19 cellular contexts compared by ENCODE assay signal in the genomic region with DNA sequence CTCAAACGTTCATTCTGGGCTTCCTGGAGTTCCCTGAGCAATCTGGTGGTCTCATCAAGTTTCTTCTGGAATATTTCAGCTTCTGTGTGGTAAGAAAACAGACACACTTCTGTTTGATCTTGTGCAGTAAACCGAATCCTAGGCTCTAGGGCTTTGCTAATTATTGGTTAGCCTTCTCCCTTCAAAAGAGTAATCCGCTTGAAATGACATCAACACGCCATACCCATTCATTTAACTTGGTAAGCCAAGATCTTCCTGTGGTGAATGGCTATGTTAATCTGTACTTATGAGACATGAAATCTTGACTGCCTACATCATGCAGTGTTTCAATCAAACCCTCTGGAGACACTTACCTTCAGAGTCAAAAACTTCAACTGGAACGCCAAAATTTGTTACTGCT.
"Had no signal": no experiment of that assay in that cellular context is flagged by ENCODE, and none has a peak within 500 bp of the region (broad histone marks: within the 10 kb centered on the region; RNA-seq: fewer than 3 reads in every experiment).

No MANE protein-coding gene starts in this region.

- H3K27ac Mint-ChIP-seq: activated T-helper 2 cell treated with anti-CD3 and anti-CD28 coated beads, Interferon-gamma antibody, Interleukin-2, Interleukin-4, amounts not matched to agents 10 μg/mL and 5 μg/mL and 100 μg/mL, durations not matched to agents 14 hours and 24 hours and 36 hours; neural progenitor cell; progenitor cell of endocrine pancreas had no signal

- H3K9me3 Mint-ChIP-seq: activated naive CD4-positive, alpha-beta T cell treated with anti-CD3 and anti-CD28 coated beads, Interleukin-2, amount 10 ng/mL, durations not matched to agents 7 days and 5 days; activated T-helper 2 cell treated with anti-CD3 and anti-CD28 coated beads, Interferon-gamma antibody, Interleukin-2, Interleukin-4, amounts not matched to agents 10 μg/mL and 5 μg/mL and 100 μg/mL, durations not matched to agents 14 hours and 24 hours and 36 hours; neural progenitor cell had no signal

- H3K36me3 ChIP-seq: breast epithelium had no signal

- H3K27ac ChIP-seq: adrenal gland, breast epithelium, coronary artery, gastrocnemius medialis, left lung, neural progenitor cell, right atrium auricular region, tibial artery had no signal

- ATAC-seq: esophagus mucosa; gastrocnemius medialis; left lung; stimulated activated naive CD8-positive, alpha-beta T cell treated with anti-CD3 and anti-CD28 coated beads, Interleukin-15, Interleukin-2, amounts not matched to agents 100 U/mL and 50 U/mL, for 24 hours had no signal

- H3K4me1 ChIP-seq: adrenal gland, breast epithelium, gastrocnemius medialis, neural progenitor cell, right atrium auricular region, tibial artery had no signal

- H3K27me3 Mint-ChIP-seq: activated naive CD4-positive, alpha-beta T cell treated with anti-CD3 and anti-CD28 coated beads, Interleukin-2, amount 10 ng/mL, durations not matched to agents 7 days and 5 days; progenitor cell of endocrine pancreas had no signal

- DNase-seq: activated CD4-positive, alpha-beta T cell treated with anti-CD3 and anti-CD28 coated beads for 4 hours; activated CD8-positive, alpha-beta memory T cell treated with anti-CD3 and anti-CD28 coated beads for 24 hours; activated naive CD4-positive, alpha-beta T cell treated with anti-CD3 and anti-CD28 coated beads, Interleukin-2, amount 10 ng/mL, durations not matched to agents 7 days and 5 days; adrenal gland; gastrocnemius medialis; head of caudate nucleus; left lung; midbrain; stimulated activated CD4-positive, alpha-beta T cell treated with anti-CD3 and anti-CD28 coated beads, Interleukin-2, amount 100 ng/mL, for 24 hours; stimulated activated naive CD8-positive, alpha-beta T cell treated with anti-CD3 and anti-CD28 coated beads, Interleukin-15, Interleukin-2, amounts not matched to agents 100 U/mL and 50 U/mL, for 24 hours; substantia nigra; tibial artery had no signal

- H3K4me3 ChIP-seq: adrenal gland, breast epithelium, coronary artery, gastrocnemius medialis, left lung, neural progenitor cell, right atrium auricular region, tibial artery had no signal

- H3K4me3 Mint-ChIP-seq: activated naive CD4-positive, alpha-beta T cell treated with anti-CD3 and anti-CD28 coated beads, Interleukin-2, amount 10 ng/mL, durations not matched to agents 7 days and 5 days; neural progenitor cell had no signal

- H3K27me3 ChIP-seq: adrenal gland, breast epithelium, gastrocnemius medialis, left lung, neural progenitor cell, right atrium auricular region, tibial artery had no signal

- H3K9me3 ChIP-seq: adrenal gland, breast epithelium, gastrocnemius medialis, left lung, right atrium auricular region, tibial artery had no signal
